8 cellular contexts compared by ENCODE assay signal in genomic region chr1:64898107-64898861, GRCh38.
A peak's percentile ranks its signal among the peaks of the same experiment; 100 is the strongest.
DNase-seq lines count a peak whose midpoint lies in the region; ATAC-seq, FAIRE-seq and TF ChIP-seq lines count a peak whose summit lies in the region.

No MANE protein-coding gene starts in this region.

- ATAC-seq in GM19463 (IDR thresholded peaks at IDR 0.05; ENCODE audit: unreplicated experiment) = peak; percentile 72
- ATAC-seq in HG03457 (IDR thresholded peaks at IDR 0.05; ENCODE audit: unreplicated experiment) = peak; percentile 76
- peak; percentile 94 for ATAC-seq in left lobe of liver
- ATAC-seq in stimulated activated effector memory CD8-positive, alpha-beta T cell treated with anti-CD3 and anti-CD28 coated beads, Interleukin-12 subunit alpha, Interleukin-12 subunit beta, amount 100 ng/mL, for 72 hours = peak; percentile 79

- no peak overlapping the region for H3K4me3 Mint-ChIP-seq in chondrocyte (ENCODE audit: unreplicated experiment)
- H3K4me3 Mint-ChIP-seq in stimulated activated effector memory CD8-positive, alpha-beta T cell treated with anti-CD3 and anti-CD28 coated beads, Interleukin-12 subunit alpha, Interleukin-12 subunit beta, amount 100 ng/mL, for 72 hours = no peak overlapping the region

- peak; percentile 98 for FAIRE-seq in RCC 7860 (lab: Jason Lieb, UNC)

- H3K4me1 Mint-ChIP-seq in chondrocyte (ENCODE audit: low read depth) = peaks cover 75% of the 10 kb centered on the region
- H3K4me1 Mint-ChIP-seq in stimulated activated effector memory CD8-positive, alpha-beta T cell treated with anti-CD3 and anti-CD28 coated beads, Interleukin-12 subunit alpha, Interleukin-12 subunit beta, amount 100 ng/mL, for 72 hours = peaks cover 87% of the 10 kb centered on the region

- peak; percentile 99 for DNase-seq in DMS53 (lab: John Stamatoyannopoulos, UW)
- DNase-seq in RCC 7860 (ENCODE audit: low spot score) = peak; percentile 99
- no peak for DNase-seq in chondrocyte (ENCODE audit: low spot score)
- peak; percentile 62 for DNase-seq in left lobe of liver (ENCODE audit: low spot score)
- no peak for DNase-seq in stimulated activated effector memory CD8-positive, alpha-beta T cell treated with anti-CD3 and anti-CD28 coated beads, Interleukin-12 subunit alpha, Interleukin-12 subunit beta, amount 100 ng/mL, for 72 hours (ENCODE audit: low spot score in 2 of 2)
- DNase-seq in central memory CD4-positive, alpha-beta T cell = no peak

- no peaks in the 10 kb centered on the region for H3K36me3 Mint-ChIP-seq in chondrocyte (ENCODE audit: low read depth)
- H3K36me3 Mint-ChIP-seq in stimulated activated effector memory CD8-positive, alpha-beta T cell treated with anti-CD3 and anti-CD28 coated beads, Interleukin-12 subunit alpha, Interleukin-12 subunit beta, amount 100 ng/mL, for 72 hours = peaks cover 9% of the 10 kb centered on the region

- no peaks in the 10 kb centered on the region for H3K27me3 Mint-ChIP-seq in chondrocyte (ENCODE audit: low read depth)

- TF ChIP-seq CTCF in chondrocyte (IDR thresholded peaks at IDR 0.05) = no peak

- peak overlapping the region; percentile 92 for H3K27ac Mint-ChIP-seq in chondrocyte (ENCODE audit: unreplicated experiment)
- no peak overlapping the region for H3K27ac Mint-ChIP-seq in stimulated activated effector memory CD8-positive, alpha-beta T cell treated with anti-CD3 and anti-CD28 coated beads, Interleukin-12 subunit alpha, Interleukin-12 subunit beta, amount 100 ng/mL, for 72 hours

- no peaks in the 10 kb centered on the region for H3K9me3 Mint-ChIP-seq in chondrocyte (ENCODE audit: low read depth)
- H3K9me3 Mint-ChIP-seq in stimulated activated effector memory CD8-positive, alpha-beta T cell treated with anti-CD3 and anti-CD28 coated beads, Interleukin-12 subunit alpha, Interleukin-12 subunit beta, amount 100 ng/mL, for 72 hours = no peaks in the 10 kb centered on the region

Comparison
In these comparisons a context has a peak if more than half of its experiments do, and no peak if none do; other contexts are left out.
1. DNase-seq: peak in DMS53 (single experiment), RCC 7860 (single experiment) and left lobe of liver (single experiment); none in chondrocyte (single experiment), stimulated activated effector memory CD8-positive, alpha-beta T cell treated with anti-CD3 and anti-CD28 coated beads, Interleukin-12 subunit alpha, Interleukin-12 subunit beta, amount 100 ng/mL, for 72 hours (0 of 2) and central memory CD4-positive, alpha-beta T cell (single experiment).
2. Peak in every context shown above with its lines, with median percentiles within 50 percentile points of each other: ATAC-seq.